ENCODE assay signal across 1 cellular context in the genomic region with DNA sequence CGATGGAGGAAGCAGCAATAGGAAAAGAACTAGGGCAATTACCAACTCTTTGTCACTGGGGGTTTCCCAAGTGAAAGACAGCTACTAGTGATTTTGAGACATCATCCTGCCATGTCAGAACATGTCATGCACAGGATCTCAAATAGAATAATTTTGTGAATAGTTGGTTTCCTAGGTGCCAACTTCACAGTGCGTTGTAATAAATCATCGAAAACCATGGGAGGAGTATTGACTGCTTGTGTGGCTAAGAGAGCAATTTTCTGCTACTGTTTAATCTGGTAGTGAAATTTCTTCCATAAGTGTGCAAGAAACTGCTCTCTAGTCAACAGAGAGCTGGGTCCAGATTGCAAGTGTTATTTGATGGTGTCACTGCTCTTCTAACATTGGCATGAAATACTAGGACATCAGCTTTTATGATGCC.
TF ChIP-seq lines count a peak whose summit lies in the region.

No MANE protein-coding gene starts in this region.

TF ChIP-seq in K562, 482 proteins besides CTCF, POLR2A, EP300 and RAD21 (continued from another document):
- TF ChIP-seq, protein P1, sequence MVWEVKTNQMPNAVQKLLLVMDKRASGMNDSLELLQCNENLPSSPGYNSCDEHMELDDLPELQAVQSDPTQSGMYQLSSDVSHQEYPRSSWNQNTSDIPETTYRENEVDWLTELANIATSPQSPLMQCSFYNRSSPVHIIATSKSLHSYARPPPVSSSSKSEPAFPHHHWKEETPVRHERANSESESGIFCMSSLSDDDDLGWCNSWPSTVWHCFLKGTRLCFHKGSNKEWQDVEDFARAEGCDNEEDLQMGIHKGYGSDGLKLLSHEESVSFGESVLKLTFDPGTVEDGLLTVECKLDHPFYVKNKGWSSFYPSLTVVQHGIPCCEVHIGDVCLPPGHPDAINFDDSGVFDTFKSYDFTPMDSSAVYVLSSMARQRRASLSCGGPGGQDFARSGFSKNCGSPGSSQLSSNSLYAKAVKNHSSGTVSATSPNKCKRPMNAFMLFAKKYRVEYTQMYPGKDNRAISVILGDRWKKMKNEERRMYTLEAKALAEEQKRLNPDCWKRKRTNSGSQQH (CRISPR knock-in tag; IDR thresholded peaks at IDR 0.05), result 0 out of 2 replicates have a peak, but pooled peaks have one; percentile 35
- peak; percentile 66; the same call in 1 of the 2 replicates for TF ChIP-seq KLF6 (CRISPR knock-in tag; IDR thresholded peaks at IDR 0.05; ENCODE audit: borderline replicate concordance)
- TF ChIP-seq ZNF589 (CRISPR knock-in tag; IDR thresholded peaks at IDR 0.05; ENCODE audit: low read depth), result peak; percentile 56; the same call in 1 of the 2 replicates
- TF ChIP-seq ZNF584 (CRISPR knock-in tag; IDR thresholded peaks at IDR 0.05; ENCODE audit: low read depth), result peak; percentile 64; the same call in 1 of the 2 replicates
- peak; percentile 54; the same call in 1 of the 2 replicates for TF ChIP-seq CXXC5 (CRISPR knock-in tag; IDR thresholded peaks at IDR 0.05)
- TF ChIP-seq ETV6 (IDR thresholded peaks at IDR 0.05; ENCODE audit: borderline replicate concordance in 1 of 2, low read depth in 2 of 2, low read length in 1 of 2), result no peak
- no peak for TF ChIP-seq ETV6 (CRISPR knock-in tag; IDR thresholded peaks at IDR 0.05; ENCODE audit: borderline replicate concordance)
- TF ChIP-seq, protein P2, sequence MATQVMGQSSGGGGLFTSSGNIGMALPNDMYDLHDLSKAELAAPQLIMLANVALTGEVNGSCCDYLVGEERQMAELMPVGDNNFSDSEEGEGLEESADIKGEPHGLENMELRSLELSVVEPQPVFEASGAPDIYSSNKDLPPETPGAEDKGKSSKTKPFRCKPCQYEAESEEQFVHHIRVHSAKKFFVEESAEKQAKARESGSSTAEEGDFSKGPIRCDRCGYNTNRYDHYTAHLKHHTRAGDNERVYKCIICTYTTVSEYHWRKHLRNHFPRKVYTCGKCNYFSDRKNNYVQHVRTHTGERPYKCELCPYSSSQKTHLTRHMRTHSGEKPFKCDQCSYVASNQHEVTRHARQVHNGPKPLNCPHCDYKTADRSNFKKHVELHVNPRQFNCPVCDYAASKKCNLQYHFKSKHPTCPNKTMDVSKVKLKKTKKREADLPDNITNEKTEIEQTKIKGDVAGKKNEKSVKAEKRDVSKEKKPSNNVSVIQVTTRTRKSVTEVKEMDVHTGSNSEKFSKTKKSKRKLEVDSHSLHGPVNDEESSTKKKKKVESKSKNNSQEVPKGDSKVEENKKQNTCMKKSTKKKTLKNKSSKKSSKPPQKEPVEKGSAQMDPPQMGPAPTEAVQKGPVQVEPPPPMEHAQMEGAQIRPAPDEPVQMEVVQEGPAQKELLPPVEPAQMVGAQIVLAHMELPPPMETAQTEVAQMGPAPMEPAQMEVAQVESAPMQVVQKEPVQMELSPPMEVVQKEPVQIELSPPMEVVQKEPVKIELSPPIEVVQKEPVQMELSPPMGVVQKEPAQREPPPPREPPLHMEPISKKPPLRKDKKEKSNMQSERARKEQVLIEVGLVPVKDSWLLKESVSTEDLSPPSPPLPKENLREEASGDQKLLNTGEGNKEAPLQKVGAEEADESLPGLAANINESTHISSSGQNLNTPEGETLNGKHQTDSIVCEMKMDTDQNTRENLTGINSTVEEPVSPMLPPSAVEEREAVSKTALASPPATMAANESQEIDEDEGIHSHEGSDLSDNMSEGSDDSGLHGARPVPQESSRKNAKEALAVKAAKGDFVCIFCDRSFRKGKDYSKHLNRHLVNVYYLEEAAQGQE (CRISPR knock-in tag; IDR thresholded peaks at IDR 0.05; ENCODE audit: low read depth), result 0 out of 2 replicates have a peak, but pooled peaks have one; percentile 47
- no peak for TF ChIP-seq YBX1 (IDR thresholded peaks at IDR 0.05)
- TF ChIP-seq GTF2A2 (tag; IDR thresholded peaks at IDR 0.05), result peak; percentile 77; the same call in 1 of the 2 replicates
- peak; percentile 61; the same call in 1 of the 2 replicates for TF ChIP-seq ELF2 (CRISPR knock-in tag; IDR thresholded peaks at IDR 0.05)
- TF ChIP-seq ZNF354B (CRISPR knock-in tag; IDR thresholded peaks at IDR 0.05), result peak; percentile 26; the same call in 1 of the 2 replicates
- TF ChIP-seq FOS (IDR thresholded peaks at IDR 0.05; ENCODE audit: extremely low read depth, insufficient read length), result no peak
- TF ChIP-seq ZNF311 (CRISPR knock-in tag; IDR thresholded peaks at IDR 0.05), result peak; percentile 83
- TF ChIP-seq ZNF79 (CRISPR knock-in tag; IDR thresholded peaks at IDR 0.05; ENCODE audit: low read depth), result peak; percentile 62; the same call in 1 of the 2 replicates
- TF ChIP-seq XRCC3 (IDR thresholded peaks at IDR 0.05), result no peak
- TF ChIP-seq ZNF175 (CRISPR knock-in tag; IDR thresholded peaks at IDR 0.05; ENCODE audit: low read depth), result peak; percentile 92
- no peak for TF ChIP-seq PHB (CRISPR knock-in tag; IDR thresholded peaks at IDR 0.05)
- TF ChIP-seq, protein P3, sequence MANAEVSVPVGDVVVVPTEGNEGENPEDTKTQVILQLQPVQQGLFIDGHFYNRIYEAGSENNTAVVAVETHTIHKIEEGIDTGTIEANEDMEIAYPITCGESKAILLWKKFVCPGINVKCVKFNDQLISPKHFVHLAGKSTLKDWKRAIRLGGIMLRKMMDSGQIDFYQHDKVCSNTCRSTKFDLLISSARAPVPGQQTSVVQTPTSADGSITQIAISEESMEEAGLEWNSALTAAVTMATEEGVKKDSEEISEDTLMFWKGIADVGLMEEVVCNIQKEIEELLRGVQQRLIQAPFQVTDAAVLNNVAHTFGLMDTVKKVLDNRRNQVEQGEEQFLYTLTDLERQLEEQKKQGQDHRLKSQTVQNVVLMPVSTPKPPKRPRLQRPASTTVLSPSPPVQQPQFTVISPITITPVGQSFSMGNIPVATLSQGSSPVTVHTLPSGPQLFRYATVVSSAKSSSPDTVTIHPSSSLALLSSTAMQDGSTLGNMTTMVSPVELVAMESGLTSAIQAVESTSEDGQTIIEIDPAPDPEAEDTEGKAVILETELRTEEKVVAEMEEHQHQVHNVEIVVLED (CRISPR knock-in tag; IDR thresholded peaks at IDR 0.05), result peak; percentile 39; the same call in 1 of the 2 replicates
- TF ChIP-seq ZNF41 (CRISPR knock-in tag; conservative IDR thresholded peaks at IDR 0.05), result peak; percentile 72
- peak; percentile 56; the same call in 1 of the 2 replicates for TF ChIP-seq DMBX1 (CRISPR knock-in tag; IDR thresholded peaks at IDR 0.05; ENCODE audit: borderline replicate concordance)
- TF ChIP-seq PHF21A (IDR thresholded peaks at IDR 0.05; ENCODE audit: borderline replicate concordance, low read depth), result no peak
- TF ChIP-seq ZNF583 (CRISPR knock-in tag; IDR thresholded peaks at IDR 0.05), result peak; percentile 70; the same call in 1 of the 2 replicates
- no peak for TF ChIP-seq NR2C1 (IDR thresholded peaks at IDR 0.05)
- TF ChIP-seq NR2C1 (tag; IDR thresholded peaks at IDR 0.05), result peak; percentile 38
- TF ChIP-seq FOXJ2 (tag; IDR thresholded peaks at IDR 0.05), result no peak
- TF ChIP-seq ZNF75A (CRISPR knock-in tag; IDR thresholded peaks at IDR 0.05), result 0 out of 2 replicates have a peak, but pooled peaks have one; percentile 56
- 0 out of 2 replicates have a peak, but pooled peaks have one; percentile 32 for TF ChIP-seq KLF1 (tag; IDR thresholded peaks at IDR 0.05)
- no peak for TF ChIP-seq CCNT2 (IDR thresholded peaks at IDR 0.05; ENCODE audit: borderline replicate concordance, extremely low read depth, insufficient read length, low read depth, low read length)
- no peak for TF ChIP-seq CHD2 (IDR thresholded peaks at IDR 0.05; ENCODE audit: low read depth, low read length)
- 0 out of 2 replicates have a peak, but pooled peaks have one; percentile 71 for TF ChIP-seq ZNF76 (CRISPR knock-in tag; IDR thresholded peaks at IDR 0.05; ENCODE audit: borderline replicate concordance)
TF ChIP-seq in K562: peak in this region for 43.
